In the genomic region with DNA sequence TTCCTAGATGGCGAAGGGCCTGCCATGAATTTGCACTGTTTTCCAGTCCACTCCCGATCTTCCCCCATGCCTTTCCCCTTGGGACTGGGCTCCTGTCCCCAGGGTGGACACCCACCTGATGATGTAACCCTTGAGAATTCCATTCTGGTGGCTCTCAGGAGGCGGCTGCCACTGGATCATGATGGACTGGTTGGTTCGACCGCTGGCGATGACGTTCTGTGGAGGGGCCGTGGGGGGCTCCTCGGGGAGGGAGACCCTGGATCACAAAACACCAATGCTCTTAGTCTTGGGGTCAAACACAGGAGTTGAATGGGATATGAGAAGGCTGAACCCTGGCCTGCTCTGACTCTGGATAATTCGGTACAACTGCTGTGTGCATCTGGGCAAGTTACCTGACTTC, we compare ENCODE assay signal across 21 cellular contexts.
A peak's percentile ranks its signal among the peaks of the same experiment; 100 is the strongest.
DNase-seq lines count a peak whose midpoint lies in the region; ATAC-seq, FAIRE-seq and TF ChIP-seq lines count a peak whose summit lies in the region.
"Had no signal": no experiment of that assay in that cellular context is flagged by ENCODE, and none has a peak within 500 bp of the region (broad histone marks: within the 10 kb centered on the region; RNA-seq: fewer than 3 reads in every experiment).

No MANE protein-coding gene starts in this region.

- TF ChIP-seq POLR2A in spleen (IDR thresholded peaks at IDR 0.05): no peak

- ATAC-seq in lower lobe of right lung: no peak
- ATAC-seq in HG02938 (IDR thresholded peaks at IDR 0.05; ENCODE audit: unreplicated experiment): no peak
- ATAC-seq in stimulated activated naive CD8-positive, alpha-beta T cell treated with anti-CD3 and anti-CD28 coated beads, Interleukin-15, Interleukin-2, amounts not matched to agents 100 U/mL and 50 U/mL, for 24 hours: no peak
- ATAC-seq: GM12878, GM23338 had no signal

- no peaks in the 10 kb centered on the region for H3K4me1 ChIP-seq in lower lobe of right lung
- no peaks in the 10 kb centered on the region for H3K4me1 ChIP-seq in spleen
- H3K4me1 ChIP-seq: Caco-2, HAP-1 had no signal

- TF ChIP-seq CTCF in bronchial epithelial cell (IDR thresholded peaks at IDR 0.05; ENCODE audit: insufficient read depth, low read length, severe bottlenecking) (no peak), lower lobe of right lung (IDR thresholded peaks at IDR 0.05) (no peak), spleen (IDR thresholded peaks at IDR 0.05 in 8 of 11, conservative IDR thresholded peaks at IDR 0.05 in 3 of 11) (no peak)

- H3K27me3 ChIP-seq in bronchial epithelial cell (ENCODE audit: control insufficient read depth, insufficient read depth, low read length) (no peaks in the 10 kb centered on the region), lower lobe of right lung (ENCODE audit: low read depth) (no peaks in the 10 kb centered on the region), spleen (replicated peaks in 1 of 7) (no peaks in the 10 kb centered on the region)

- FAIRE-seq in bronchial epithelial cell (lab: Jason Lieb, UNC): peak; percentile 52
- FAIRE-seq: D721Med, GM12878, GM19239, H54 had no signal

- DNase-seq in D341Med (ENCODE audit: low spot score) (peak; percentile 22), bronchial epithelial cell (ENCODE audit: low read depth) (no peak), lower lobe of right lung (peak; percentile 12), spleen (peak; percentile 31)
- DNase-seq in stimulated activated naive CD8-positive, alpha-beta T cell treated with anti-CD3 and anti-CD28 coated beads, Interleukin-15, Interleukin-2, amounts not matched to agents 100 U/mL and 50 U/mL, for 24 hours: no peak
- no peak for DNase-seq in stimulated activated naive CD4-positive, alpha-beta T cell treated with Interleukin-2 at 50 U/mL for 16 hours (lab: John Stamatoyannopoulos, UW)
- DNase-seq: C1 segment of cervical spinal cord; Caco-2; CD4-positive, alpha-beta memory T cell; DMS 273 treated with DMSO at 0.1 percent for 48 hours; DMS79; EL; GDM1; HFFc6 had no signal

- H3K9me3 ChIP-seq in lower lobe of right lung: no peaks in the 10 kb centered on the region
- H3K9me3 ChIP-seq in spleen: no peaks in the 10 kb centered on the region
- H3K9me3 ChIP-seq: Caco-2, HAP-1 had no signal

- intact Hi-C loops in lower lobe of right lung (cut with DNase I) (no loop called here), spleen (cut with DNase I; ENCODE audit: low total_unique reads) (no loop called here)

- no peak overlapping the region for H3K4me3 ChIP-seq in bronchial epithelial cell (ENCODE audit: low read depth, low read length)
- no peak overlapping the region for H3K4me3 ChIP-seq in lower lobe of right lung
- H3K4me3 ChIP-seq in spleen: no peak overlapping the region
- H3K4me3 ChIP-seq: GM12878, GM23338, HAP-1 had no signal

- 87 to 96% (median 90%) methylated on average over 10 of the region's 10 CpGs for WGBS in spleen, 5 donors

- no peak overlapping the region for H3K27ac ChIP-seq in lower lobe of right lung
- no peak overlapping the region for H3K27ac ChIP-seq in spleen

- H3K36me3 ChIP-seq in bronchial epithelial cell (ENCODE audit: control insufficient read depth, insufficient read depth, low read length): peaks cover 18% of the 10 kb centered on the region
- H3K36me3 ChIP-seq in lower lobe of right lung: no peaks in the 10 kb centered on the region
- H3K36me3 ChIP-seq in spleen: peaks cover 0 to 48% (median 21%) of the 10 kb centered on the region in 6 donors
- H3K36me3 ChIP-seq: HAP-1 had no signal

Comparison
In these comparisons a context has a peak if more than half of its experiments do, and no peak if none do; other contexts are left out.
1. DNase-seq: peak in D341Med (single experiment), lower lobe of right lung (single experiment) and spleen (single experiment); none in bronchial epithelial cell (single experiment), stimulated activated naive CD8-positive, alpha-beta T cell treated with anti-CD3 and anti-CD28 coated beads, Interleukin-15, Interleukin-2, amounts not matched to agents 100 U/mL and 50 U/mL, for 24 hours (single experiment) and stimulated activated naive CD4-positive, alpha-beta T cell treated with Interleukin-2 at 50 U/mL for 16 hours (single experiment).